In genomic region chr3:69204315-69204957, GRCh38 we compare ENCODE assay signal across 8 cellular contexts.
DNase-seq lines count a peak whose midpoint lies in the region; ATAC-seq and TF ChIP-seq lines count a peak whose summit lies in the region.

No MANE protein-coding gene starts in this region.

- H3K36me3 Mint-ChIP-seq in CD4-positive, alpha-beta memory T cell: peaks cover 0 to 8% of the 10 kb centered on the region in 2 donors
- no peaks in the 10 kb centered on the region for H3K36me3 Mint-ChIP-seq in stimulated activated naive B cell treated with anti-CD40 and anti-IgM and Interleukin-4, amounts not matched to agents 10 μg/mL and 1 μg/mL and 100 μg/mL, for 72 hours

- H3K4me1 Mint-ChIP-seq in CD4-positive, alpha-beta memory T cell: peaks cover 17 to 46% (median 29%) of the 10 kb centered on the region in 4 donors
- H3K4me1 Mint-ChIP-seq in stimulated activated naive B cell treated with anti-CD40 and anti-IgM and Interleukin-4, amounts not matched to agents 10 μg/mL and 1 μg/mL and 100 μg/mL, for 72 hours: peaks cover 0 to 3% of the 10 kb centered on the region in 2 donors

- H3K27ac Mint-ChIP-seq in CD4-positive, alpha-beta memory T cell: peak overlapping the region in 5 of 7 donors; percentile 29 to 87 (median 75)
- no peak overlapping the region for H3K27ac Mint-ChIP-seq in stimulated activated naive B cell treated with anti-CD40 and anti-IgM and Interleukin-4, amounts not matched to agents 10 μg/mL and 1 μg/mL and 100 μg/mL, for 72 hours

- H3K36me3 ChIP-seq in CD4-positive, alpha-beta memory T cell (ENCODE audit: insufficient read depth, low read length): no peaks in the 10 kb centered on the region
- H3K36me3 ChIP-seq in brain microvascular endothelial cell (replicated peaks): no peaks in the 10 kb centered on the region
- no peaks in the 10 kb centered on the region for H3K36me3 ChIP-seq in gastrocnemius medialis
- peaks cover 0 to 20% (median 0%) of the 10 kb centered on the region in 3 donors for H3K36me3 ChIP-seq in tibial nerve

- no peak for TF ChIP-seq EP300 in tibial nerve (IDR thresholded peaks at IDR 0.05)

- no peaks in the 10 kb centered on the region for H3K27me3 ChIP-seq in CD4-positive, alpha-beta memory T cell (ENCODE audit: insufficient read depth, low read length)
- no peaks in the 10 kb centered on the region for H3K27me3 ChIP-seq in brain microvascular endothelial cell (replicated peaks)
- no peaks in the 10 kb centered on the region for H3K27me3 ChIP-seq in gastrocnemius medialis
- no peaks in the 10 kb centered on the region for H3K27me3 ChIP-seq in tibial nerve

- no peaks in the 10 kb centered on the region for H3K9me3 Mint-ChIP-seq in CD4-positive, alpha-beta memory T cell
- H3K9me3 Mint-ChIP-seq in stimulated activated naive B cell treated with anti-CD40 and anti-IgM and Interleukin-4, amounts not matched to agents 10 μg/mL and 1 μg/mL and 100 μg/mL, for 72 hours: no peaks in the 10 kb centered on the region

- intact Hi-C loops in CD4-positive, alpha-beta memory T cell (cut with micrococcal nuclease): no loop called here
- intact Hi-C loops in gastrocnemius medialis (cut with DNase I; ENCODE audit: low total_unique reads): no loop called here

- WGBS in tibial nerve, 2 donors: 85% methylated on average over 8 of the region's 8 CpGs

- H3K4me1 ChIP-seq in CD4-positive, alpha-beta memory T cell (ENCODE audit: insufficient read depth, low read length): peaks cover 22% of the 10 kb centered on the region
- peaks cover 6 to 7% of the 10 kb centered on the region in 2 donors for H3K4me1 ChIP-seq in gastrocnemius medialis
- peaks cover 0 to 17% (median 0%) of the 10 kb centered on the region in 4 donors for H3K4me1 ChIP-seq in tibial nerve

- no peak overlapping the region for H3K27ac ChIP-seq in CD4-positive, alpha-beta memory T cell (ENCODE audit: low read depth, low read length)
- H3K27ac ChIP-seq in brain microvascular endothelial cell (no peak overlapping the region), gastrocnemius medialis (no peak overlapping the region), tibial nerve (no peak overlapping the region)

- in situ Hi-C loops in brain microvascular endothelial cell (cut with HindIII; ENCODE audit: low pct_ligation_motif_present, low sequenced_read_pairs) (no loop called here), gastrocnemius medialis (cut with MboI; ENCODE audit: low sequenced_read_pairs in 4 of 4) (no loop called here)

- H3K4me3 Mint-ChIP-seq in CD4-positive, alpha-beta memory T cell: peak overlapping the region in 1 of 8 donors; percentile 7
- H3K4me3 Mint-ChIP-seq in stimulated activated naive B cell treated with anti-CD40 and anti-IgM and Interleukin-4, amounts not matched to agents 10 μg/mL and 1 μg/mL and 100 μg/mL, for 72 hours: no peak overlapping the region

- CTCF ChIA-PET in CD4-positive, alpha-beta memory T cell (lab: Charles Lee; ENCODE audit: partially characterized antibody): no interaction called here

- POLR2A ChIA-PET in CD4-positive, alpha-beta memory T cell (lab: Charles Lee; ENCODE audit: partially characterized antibody): interaction anchor here (0.5 kb wide), 2 partner anchors 118 to 131 kb away, joined by 3 read pairs; no protein-coding TSS in a partner anchor

- ATAC-seq in GM19372 (IDR thresholded peaks at IDR 0.05; ENCODE audit: low read depth, unreplicated experiment) (peak; percentile 72), HG03342 (IDR thresholded peaks at IDR 0.05; ENCODE audit: unreplicated experiment) (peak; percentile 88), gastrocnemius medialis (no peak)
- ATAC-seq in stimulated activated naive B cell treated with anti-CD40 and anti-IgM and Interleukin-4, amounts not matched to agents 10 μg/mL and 1 μg/mL and 100 μg/mL, for 72 hours (replicated peaks): peak; percentile 49 to 82

- no peak for TF ChIP-seq POLR2A in gastrocnemius medialis (IDR thresholded peaks at IDR 0.05)
- TF ChIP-seq POLR2A in tibial nerve (IDR thresholded peaks at IDR 0.05): no peak

- no peak overlapping the region for H3K4me3 ChIP-seq in CD4-positive, alpha-beta memory T cell (ENCODE audit: low read length in 2 of 2)
- H3K4me3 ChIP-seq in brain microvascular endothelial cell (ENCODE audit: low read depth, low read length) (no peak overlapping the region), gastrocnemius medialis (no peak overlapping the region), tibial nerve (no peak overlapping the region)

- no peaks in the 10 kb centered on the region for H3K27me3 Mint-ChIP-seq in CD4-positive, alpha-beta memory T cell
- no peaks in the 10 kb centered on the region for H3K27me3 Mint-ChIP-seq in stimulated activated naive B cell treated with anti-CD40 and anti-IgM and Interleukin-4, amounts not matched to agents 10 μg/mL and 1 μg/mL and 100 μg/mL, for 72 hours

- DNase-seq in CD4-positive, alpha-beta memory T cell: no peak
- no peak for DNase-seq in brain microvascular endothelial cell
- DNase-seq in stimulated activated naive B cell treated with anti-CD40 and anti-IgM and Interleukin-4, amounts not matched to agents 10 μg/mL and 1 μg/mL and 100 μg/mL, for 72 hours: no peak
- no peak for DNase-seq in gastrocnemius medialis
- no peak for DNase-seq in tibial nerve (ENCODE audit: low spot score in 2 of 2)
- DNase-seq in mesenteric fat pad (ENCODE audit: low spot score): no peak

- TF ChIP-seq CTCF in brain microvascular endothelial cell (IDR thresholded peaks at IDR 0.05; ENCODE audit: low read depth, low read length, missing control alignments) (peak; percentile 4), gastrocnemius medialis (IDR thresholded peaks at IDR 0.05 in 4 of 5, conservative IDR thresholded peaks at IDR 0.05 in 1 of 5) (no peak), tibial nerve (IDR thresholded peaks at IDR 0.05) (no peak)

- H3K9me3 ChIP-seq in CD4-positive, alpha-beta memory T cell (ENCODE audit: control insufficient read depth in 1 of 2, low read length in 2 of 2): no peaks in the 10 kb centered on the region
- no peaks in the 10 kb centered on the region for H3K9me3 ChIP-seq in gastrocnemius medialis
- no peaks in the 10 kb centered on the region for H3K9me3 ChIP-seq in tibial nerve

Comparison
In these comparisons a context has a peak if more than half of its experiments do, and no peak if none do; other contexts are left out.
1. ATAC-seq: peak in GM19372 (single experiment), HG03342 (single experiment) and stimulated activated naive B cell treated with anti-CD40 and anti-IgM and Interleukin-4, amounts not matched to agents 10 μg/mL and 1 μg/mL and 100 μg/mL, for 72 hours (2 of 2); none in gastrocnemius medialis (0 of 2).